7 cellular contexts compared by ENCODE assay signal in genomic region chr12:121781751-121782615, GRCh38. TPM values are rescaled to one million over a fixed set of nuclear protein-coding genes. Genes with fewer than 3 reads are reported as not detected.
DNase-seq lines count a peak whose midpoint lies in the region; ATAC-seq and TF ChIP-seq lines count a peak whose summit lies in the region.

No MANE protein-coding gene starts in this region.

- intact Hi-C loops in activated B cell treated with CpG ODN at 0.5 μM for 24 hours (cut with micrococcal nuclease) (loop anchor here (1.0 kb wide), 1 partner anchor 8 kb away; no protein-coding TSS in a partner anchor), spleen (cut with DNase I; ENCODE audit: low total_unique reads) (no loop called here)

- no peak for TF ChIP-seq CTCF in activated B cell treated with CpG ODN at 0.5 μM for 24 hours (IDR thresholded peaks at IDR 0.05)
- TF ChIP-seq CTCF in spleen (IDR thresholded peaks at IDR 0.05 in 8 of 11, conservative IDR thresholded peaks at IDR 0.05 in 3 of 11): no peak

- peak overlapping the region in 1 of 8 donors; percentile 27 for H3K4me3 ChIP-seq in spleen

- no peaks in the 10 kb centered on the region for H3K9me3 Mint-ChIP-seq in activated B cell treated with CpG ODN at 0.5 μM for 24 hours

- peaks cover 66% of the 10 kb centered on the region for H3K36me3 Mint-ChIP-seq in activated B cell treated with CpG ODN at 0.5 μM for 24 hours (ENCODE audit: low read depth)

- TF ChIP-seq POLR2A in spleen (IDR thresholded peaks at IDR 0.05): no peak

- no peaks in the 10 kb centered on the region for H3K9me3 ChIP-seq in spleen

- no peaks in the 10 kb centered on the region for H3K27me3 ChIP-seq in spleen (replicated peaks in 1 of 7)

- H3K4me1 ChIP-seq in spleen: peaks cover 41 to 89% (median 71%) of the 10 kb centered on the region in 6 donors

- peak overlapping the region; percentile 4 to 100 (median 72) for H3K27ac ChIP-seq in spleen

- H3K4me1 Mint-ChIP-seq in activated B cell treated with CpG ODN at 0.5 μM for 24 hours: peaks cover 73% of the 10 kb centered on the region

- CTCF ChIA-PET in activated B cell treated with CpG ODN at 0.5 μM for 24 hours (lab: Charles Lee): interaction anchor here (1.2 to 15.0 kb wide), 7 partner anchors 9 to 107 kb away, joined by 3 to 387 read pairs (median 4); partner anchors contain the start of gene RHOF

- no peaks in the 10 kb centered on the region for H3K27me3 Mint-ChIP-seq in activated B cell treated with CpG ODN at 0.5 μM for 24 hours

- 17 to 33% (median 21%) methylated on average over 21 of the region's 21 CpGs for WGBS in spleen, 5 donors

- ATAC-seq in GM18909 (IDR thresholded peaks at IDR 0.05; ENCODE audit: poor library complexity, unreplicated experiment) (peak; percentile 57), HG03039 (IDR thresholded peaks at IDR 0.05; ENCODE audit: unreplicated experiment) (peak; percentile 38), activated B cell treated with CpG ODN at 0.5 μM for 24 hours (ENCODE audit: low read depth) (peak; percentile 76)

- peak overlapping the region; percentile 98 for H3K27ac Mint-ChIP-seq in activated B cell treated with CpG ODN at 0.5 μM for 24 hours

- DNase-seq in activated B cell treated with CpG ODN at 0.5 μM for 24 hours (peak; percentile 61), fibroblast of peridontal ligament (ENCODE audit: extremely low read depth) (peak; percentile 44), spleen (no peak), NOMO-1 treated with dmso at 0.1 percent for 144 hours (lab: John Stamatoyannopoulos, UW; ENCODE audit: unreplicated experiment) (no peak), NCI-H1694 (lab: John Stamatoyannopoulos, UW) (no peak)

- POLR2A ChIA-PET in activated B cell treated with CpG ODN at 0.5 μM for 24 hours (lab: Charles Lee): interaction anchor here (0.5 to 33.0 kb wide), 11 partner anchors 21 to 554 kb away, joined by 3 to 1155 read pairs (median 3); partner anchors contain the start of genes PSMD9, RHOF, SETD1B and TMEM120B

- H3K4me3 Mint-ChIP-seq in activated B cell treated with CpG ODN at 0.5 μM for 24 hours: peak overlapping the region; percentile 84

- H3K36me3 ChIP-seq in spleen: peaks cover 2 to 51% (median 30%) of the 10 kb centered on the region in 6 donors

RNA-seq across cellular contexts. Expression of gene RHOF, which starts 11.5 kb away (rescaled TPM):
- total RNA-seq in activated B cell treated with CpG ODN at 0.5 μM for 24 hours: 133 and 142 TPM in 2 replicates
- total RNA-seq in spleen: 10 to 100 TPM; 45.2 to 71.7 (median 54.6) TPM
- 10 to 100 TPM; 18.4 to 29.4 (median 20.3) TPM for polyA plus RNA-seq in spleen

RNA-seq across cellular contexts. Expression of gene SETD1B, which starts 21.8 kb away (rescaled TPM):
- total RNA-seq in activated B cell treated with CpG ODN at 0.5 μM for 24 hours (36.0 and 40.3 TPM in 2 replicates), spleen (10 to 100 TPM; 19.9 to 37.7 (median 31.8) TPM)
- polyA plus RNA-seq in spleen: 10 to 100 TPM in 1 of 3 donors, 1 to 10 TPM in 2; 3.3 to 11.9 (median 5.3) TPM

Comparison
In these comparisons a context has a peak if more than half of its experiments do, and no peak if none do; other contexts are left out.
1. DNase-seq: peak in activated B cell treated with CpG ODN at 0.5 μM for 24 hours (single experiment) and fibroblast of peridontal ligament (single experiment); none in spleen (single experiment), NOMO-1 treated with dmso at 0.1 percent for 144 hours (single experiment) and NCI-H1694 (single experiment).
2. Peak in every context shown above with its lines, with median percentiles within 50 percentile points of each other: ATAC-seq.